Comparison of ENCODE assay signal across 2 cellular contexts in genomic region chr15:98654790-98655360, GRCh38.
TF ChIP-seq lines count a peak whose summit lies in the region.

No MANE protein-coding gene starts in this region.

TF ChIP-seq in HepG2, 621 proteins besides CTCF, POLR2A, EP300 and RAD21 (continues in another document):
- TF ChIP-seq TBX3 (IDR thresholded peaks at IDR 0.05; ENCODE audit: borderline replicate concordance): no peak
- no peak for TF ChIP-seq NFYC (CRISPR knock-in tag; IDR thresholded peaks at IDR 0.05)
- TF ChIP-seq MXI1 (IDR thresholded peaks at IDR 0.05; ENCODE audit: borderline replicate concordance, low read depth, low read length): no peak
- no peak for TF ChIP-seq ZNF580 (CRISPR knock-in tag; IDR thresholded peaks at IDR 0.05; ENCODE audit: borderline replicate concordance, low read depth)
- TF ChIP-seq, protein P1, sequence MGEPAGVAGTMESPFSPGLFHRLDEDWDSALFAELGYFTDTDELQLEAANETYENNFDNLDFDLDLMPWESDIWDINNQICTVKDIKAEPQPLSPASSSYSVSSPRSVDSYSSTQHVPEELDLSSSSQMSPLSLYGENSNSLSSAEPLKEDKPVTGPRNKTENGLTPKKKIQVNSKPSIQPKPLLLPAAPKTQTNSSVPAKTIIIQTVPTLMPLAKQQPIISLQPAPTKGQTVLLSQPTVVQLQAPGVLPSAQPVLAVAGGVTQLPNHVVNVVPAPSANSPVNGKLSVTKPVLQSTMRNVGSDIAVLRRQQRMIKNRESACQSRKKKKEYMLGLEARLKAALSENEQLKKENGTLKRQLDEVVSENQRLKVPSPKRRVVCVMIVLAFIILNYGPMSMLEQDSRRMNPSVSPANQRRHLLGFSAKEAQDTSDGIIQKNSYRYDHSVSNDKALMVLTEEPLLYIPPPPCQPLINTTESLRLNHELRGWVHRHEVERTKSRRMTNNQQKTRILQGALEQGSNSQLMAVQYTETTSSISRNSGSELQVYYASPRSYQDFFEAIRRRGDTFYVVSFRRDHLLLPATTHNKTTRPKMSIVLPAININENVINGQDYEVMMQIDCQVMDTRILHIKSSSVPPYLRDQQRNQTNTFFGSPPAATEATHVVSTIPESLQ (CRISPR knock-in tag; conservative IDR thresholded peaks at IDR 0.05): no peak
- TF ChIP-seq, protein P2, sequence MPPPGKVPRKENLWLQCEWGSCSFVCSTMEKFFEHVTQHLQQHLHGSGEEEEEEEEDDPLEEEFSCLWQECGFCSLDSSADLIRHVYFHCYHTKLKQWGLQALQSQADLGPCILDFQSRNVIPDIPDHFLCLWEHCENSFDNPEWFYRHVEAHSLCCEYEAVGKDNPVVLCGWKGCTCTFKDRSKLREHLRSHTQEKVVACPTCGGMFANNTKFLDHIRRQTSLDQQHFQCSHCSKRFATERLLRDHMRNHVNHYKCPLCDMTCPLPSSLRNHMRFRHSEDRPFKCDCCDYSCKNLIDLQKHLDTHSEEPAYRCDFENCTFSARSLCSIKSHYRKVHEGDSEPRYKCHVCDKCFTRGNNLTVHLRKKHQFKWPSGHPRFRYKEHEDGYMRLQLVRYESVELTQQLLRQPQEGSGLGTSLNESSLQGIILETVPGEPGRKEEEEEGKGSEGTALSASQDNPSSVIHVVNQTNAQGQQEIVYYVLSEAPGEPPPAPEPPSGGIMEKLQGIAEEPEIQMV (CRISPR knock-in tag; IDR thresholded peaks at IDR 0.05; ENCODE audit: low read depth): no peak
- peak; percentile 47; the same call in 1 of the 2 replicates for TF ChIP-seq GFI1 (CRISPR knock-in tag; IDR thresholded peaks at IDR 0.05; ENCODE audit: borderline replicate concordance)
- no peak for TF ChIP-seq KDM5A (IDR thresholded peaks at IDR 0.05; ENCODE audit: borderline replicate concordance, low read length)
- TF ChIP-seq MBNL3 (CRISPR knock-in tag; conservative IDR thresholded peaks at IDR 0.05): no peak
- TF ChIP-seq ZNF678 (CRISPR knock-in tag; IDR thresholded peaks at IDR 0.05): no peak
- no peak for TF ChIP-seq FOXP1 (IDR thresholded peaks at IDR 0.05)
- peak; percentile 79; the same call in 1 of the 2 replicates for TF ChIP-seq FOXP1 (CRISPR knock-in tag; IDR thresholded peaks at IDR 0.05)
- no peak for TF ChIP-seq FOXK2 (IDR thresholded peaks at IDR 0.05)
- no peak for TF ChIP-seq TEF (CRISPR knock-in tag; IDR thresholded peaks at IDR 0.05)
- TF ChIP-seq, protein P3, sequence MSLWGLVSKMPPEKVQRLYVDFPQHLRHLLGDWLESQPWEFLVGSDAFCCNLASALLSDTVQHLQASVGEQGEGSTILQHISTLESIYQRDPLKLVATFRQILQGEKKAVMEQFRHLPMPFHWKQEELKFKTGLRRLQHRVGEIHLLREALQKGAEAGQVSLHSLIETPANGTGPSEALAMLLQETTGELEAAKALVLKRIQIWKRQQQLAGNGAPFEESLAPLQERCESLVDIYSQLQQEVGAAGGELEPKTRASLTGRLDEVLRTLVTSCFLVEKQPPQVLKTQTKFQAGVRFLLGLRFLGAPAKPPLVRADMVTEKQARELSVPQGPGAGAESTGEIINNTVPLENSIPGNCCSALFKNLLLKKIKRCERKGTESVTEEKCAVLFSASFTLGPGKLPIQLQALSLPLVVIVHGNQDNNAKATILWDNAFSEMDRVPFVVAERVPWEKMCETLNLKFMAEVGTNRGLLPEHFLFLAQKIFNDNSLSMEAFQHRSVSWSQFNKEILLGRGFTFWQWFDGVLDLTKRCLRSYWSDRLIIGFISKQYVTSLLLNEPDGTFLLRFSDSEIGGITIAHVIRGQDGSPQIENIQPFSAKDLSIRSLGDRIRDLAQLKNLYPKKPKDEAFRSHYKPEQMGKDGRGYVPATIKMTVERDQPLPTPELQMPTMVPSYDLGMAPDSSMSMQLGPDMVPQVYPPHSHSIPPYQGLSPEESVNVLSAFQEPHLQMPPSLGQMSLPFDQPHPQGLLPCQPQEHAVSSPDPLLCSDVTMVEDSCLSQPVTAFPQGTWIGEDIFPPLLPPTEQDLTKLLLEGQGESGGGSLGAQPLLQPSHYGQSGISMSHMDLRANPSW (CRISPR knock-in tag; IDR thresholded peaks at IDR 0.05; ENCODE audit: borderline replicate concordance): no peak
- TF ChIP-seq ETV5 (CRISPR knock-in tag; IDR thresholded peaks at IDR 0.05; ENCODE audit: borderline replicate concordance): peak; percentile 30; the same call in 1 of the 2 replicates
- peak; percentile 66; the same call in 1 of the 2 replicates for TF ChIP-seq MED1 (CRISPR knock-in tag; IDR thresholded peaks at IDR 0.05)
- TF ChIP-seq CCDC6 (CRISPR knock-in tag; IDR thresholded peaks at IDR 0.05): no peak
- no peak for TF ChIP-seq ZNF549 (CRISPR knock-in tag; IDR thresholded peaks at IDR 0.05)
- TF ChIP-seq SATB2 (CRISPR knock-in tag; IDR thresholded peaks at IDR 0.05): no peak
- TF ChIP-seq ZFP1 (CRISPR knock-in tag; IDR thresholded peaks at IDR 0.05): no peak
- TF ChIP-seq ATF4 (CRISPR knock-in tag; IDR thresholded peaks at IDR 0.05): 0 out of 4 replicates have a peak, but pooled peaks of 1 of the 2 experiments have one; percentile 20

TF ChIP-seq in WTC11, 78 proteins besides CTCF, POLR2A, EP300 and RAD21:
- TF ChIP-seq GRHL2 (CRISPR knock-in tag; IDR thresholded peaks at IDR 0.05; ENCODE audit: insufficient replicate concordance, severe bottlenecking) (no peak), ELF4 (CRISPR knock-in tag; IDR thresholded peaks at IDR 0.05; ENCODE audit: low read depth) (no peak), USF2 (CRISPR knock-in tag; IDR thresholded peaks at IDR 0.05) (no peak), HMGA2 (CRISPR knock-in tag; IDR thresholded peaks at IDR 0.05) (no peak), ERG (CRISPR knock-in tag; IDR thresholded peaks at IDR 0.05) (no peak), EMX1 (CRISPR knock-in tag; IDR thresholded peaks at IDR 0.05) (no peak), RELA (CRISPR knock-in tag; IDR thresholded peaks at IDR 0.05; ENCODE audit: borderline replicate concordance) (no peak), SMAD3 (CRISPR knock-in tag; IDR thresholded peaks at IDR 0.05; ENCODE audit: borderline replicate concordance) (no peak), ZMAT4 (CRISPR knock-in tag; IDR thresholded peaks at IDR 0.05) (no peak), TP53 (CRISPR knock-in tag; IDR thresholded peaks at IDR 0.05) (no peak), NR3C1 (CRISPR knock-in tag; conservative IDR thresholded peaks at IDR 0.05; ENCODE audit: low read depth) (no peak), ZNF121 (CRISPR knock-in tag; IDR thresholded peaks at IDR 0.05) (no peak)
- TF ChIP-seq, protein P4, sequence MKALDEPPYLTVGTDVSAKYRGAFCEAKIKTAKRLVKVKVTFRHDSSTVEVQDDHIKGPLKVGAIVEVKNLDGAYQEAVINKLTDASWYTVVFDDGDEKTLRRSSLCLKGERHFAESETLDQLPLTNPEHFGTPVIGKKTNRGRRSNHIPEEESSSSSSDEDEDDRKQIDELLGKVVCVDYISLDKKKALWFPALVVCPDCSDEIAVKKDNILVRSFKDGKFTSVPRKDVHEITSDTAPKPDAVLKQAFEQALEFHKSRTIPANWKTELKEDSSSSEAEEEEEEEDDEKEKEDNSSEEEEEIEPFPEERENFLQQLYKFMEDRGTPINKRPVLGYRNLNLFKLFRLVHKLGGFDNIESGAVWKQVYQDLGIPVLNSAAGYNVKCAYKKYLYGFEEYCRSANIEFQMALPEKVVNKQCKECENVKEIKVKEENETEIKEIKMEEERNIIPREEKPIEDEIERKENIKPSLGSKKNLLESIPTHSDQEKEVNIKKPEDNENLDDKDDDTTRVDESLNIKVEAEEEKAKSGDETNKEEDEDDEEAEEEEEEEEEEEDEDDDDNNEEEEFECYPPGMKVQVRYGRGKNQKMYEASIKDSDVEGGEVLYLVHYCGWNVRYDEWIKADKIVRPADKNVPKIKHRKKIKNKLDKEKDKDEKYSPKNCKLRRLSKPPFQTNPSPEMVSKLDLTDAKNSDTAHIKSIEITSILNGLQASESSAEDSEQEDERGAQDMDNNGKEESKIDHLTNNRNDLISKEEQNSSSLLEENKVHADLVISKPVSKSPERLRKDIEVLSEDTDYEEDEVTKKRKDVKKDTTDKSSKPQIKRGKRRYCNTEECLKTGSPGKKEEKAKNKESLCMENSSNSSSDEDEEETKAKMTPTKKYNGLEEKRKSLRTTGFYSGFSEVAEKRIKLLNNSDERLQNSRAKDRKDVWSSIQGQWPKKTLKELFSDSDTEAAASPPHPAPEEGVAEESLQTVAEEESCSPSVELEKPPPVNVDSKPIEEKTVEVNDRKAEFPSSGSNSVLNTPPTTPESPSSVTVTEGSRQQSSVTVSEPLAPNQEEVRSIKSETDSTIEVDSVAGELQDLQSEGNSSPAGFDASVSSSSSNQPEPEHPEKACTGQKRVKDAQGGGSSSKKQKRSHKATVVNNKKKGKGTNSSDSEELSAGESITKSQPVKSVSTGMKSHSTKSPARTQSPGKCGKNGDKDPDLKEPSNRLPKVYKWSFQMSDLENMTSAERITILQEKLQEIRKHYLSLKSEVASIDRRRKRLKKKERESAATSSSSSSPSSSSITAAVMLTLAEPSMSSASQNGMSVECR (CRISPR knock-in tag; IDR thresholded peaks at IDR 0.05; ENCODE audit: borderline replicate concordance): no peak
- TF ChIP-seq, protein P5, sequence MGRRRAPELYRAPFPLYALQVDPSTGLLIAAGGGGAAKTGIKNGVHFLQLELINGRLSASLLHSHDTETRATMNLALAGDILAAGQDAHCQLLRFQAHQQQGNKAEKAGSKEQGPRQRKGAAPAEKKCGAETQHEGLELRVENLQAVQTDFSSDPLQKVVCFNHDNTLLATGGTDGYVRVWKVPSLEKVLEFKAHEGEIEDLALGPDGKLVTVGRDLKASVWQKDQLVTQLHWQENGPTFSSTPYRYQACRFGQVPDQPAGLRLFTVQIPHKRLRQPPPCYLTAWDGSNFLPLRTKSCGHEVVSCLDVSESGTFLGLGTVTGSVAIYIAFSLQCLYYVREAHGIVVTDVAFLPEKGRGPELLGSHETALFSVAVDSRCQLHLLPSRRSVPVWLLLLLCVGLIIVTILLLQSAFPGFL (CRISPR knock-in tag; IDR thresholded peaks at IDR 0.05; ENCODE audit: borderline replicate concordance): no peak
